7 cellular contexts compared by ENCODE assay signal in genomic region chr12:14367097-14367661, GRCh38. TPM values are rescaled to one million over a fixed set of nuclear protein-coding genes. Genes with fewer than 3 reads are reported as not detected.
DNase-seq lines count a peak whose midpoint lies in the region; ATAC-seq and TF ChIP-seq lines count a peak whose summit lies in the region.

No MANE protein-coding gene starts in this region.

- peak overlapping the region; percentile 84 for H3K4me3 Mint-ChIP-seq in activated naive CD8-positive, alpha-beta T cell treated with anti-CD3 and anti-CD28 coated beads for 36 hours
- H3K4me3 Mint-ChIP-seq in stimulated activated naive CD8-positive, alpha-beta T cell treated with anti-CD3 and anti-CD28 coated beads, Interleukin-15, amount 100 ng/mL, for 72 hours = peak overlapping the region; percentile 79 to 92

- H3K27me3 Mint-ChIP-seq in activated naive CD8-positive, alpha-beta T cell treated with anti-CD3 and anti-CD28 coated beads for 36 hours = peaks cover 5% of the 10 kb centered on the region
- no peaks in the 10 kb centered on the region for H3K27me3 Mint-ChIP-seq in stimulated activated naive CD8-positive, alpha-beta T cell treated with anti-CD3 and anti-CD28 coated beads, Interleukin-15, amount 100 ng/mL, for 72 hours

- peak; percentile 63 for DNase-seq in GM10266 (ENCODE audit: extremely low spot score)
- peak; percentile 8 to 34 for DNase-seq in Kasumi-1 (lab: John Stamatoyannopoulos, UW)
- DNase-seq in activated naive CD8-positive, alpha-beta T cell treated with anti-CD3 and anti-CD28 coated beads for 36 hours = no peak
- DNase-seq in stimulated activated naive CD8-positive, alpha-beta T cell treated with anti-CD3 and anti-CD28 coated beads, Interleukin-15, amount 100 ng/mL, for 72 hours = peak in 1 of 2 donors; percentile 34
- DNase-seq in 8988T = no peak

- no peaks in the 10 kb centered on the region for H3K9me3 ChIP-seq in iPS-15b (ENCODE audit: control insufficient read depth, insufficient read depth, low read length)

- peak overlapping the region; percentile 96 for H3K27ac Mint-ChIP-seq in activated naive CD8-positive, alpha-beta T cell treated with anti-CD3 and anti-CD28 coated beads for 36 hours
- H3K27ac Mint-ChIP-seq in stimulated activated naive CD8-positive, alpha-beta T cell treated with anti-CD3 and anti-CD28 coated beads, Interleukin-15, amount 100 ng/mL, for 72 hours = peak overlapping the region; percentile 98 to 99

- TF ChIP-seq CTCF in GM10266 (IDR thresholded peaks at IDR 0.05; ENCODE audit: control insufficient read depth, insufficient read depth, low read depth, missing control alignments) = no peak

- no peaks in the 10 kb centered on the region for H3K27me3 ChIP-seq in iPS-15b (ENCODE audit: control insufficient read depth, insufficient read depth, low read length)

- peaks cover 46% of the 10 kb centered on the region for H3K4me1 Mint-ChIP-seq in activated naive CD8-positive, alpha-beta T cell treated with anti-CD3 and anti-CD28 coated beads for 36 hours
- peaks cover 51% of the 10 kb centered on the region for H3K4me1 Mint-ChIP-seq in stimulated activated naive CD8-positive, alpha-beta T cell treated with anti-CD3 and anti-CD28 coated beads, Interleukin-15, amount 100 ng/mL, for 72 hours

- peaks cover 31% of the 10 kb centered on the region for H3K36me3 Mint-ChIP-seq in activated naive CD8-positive, alpha-beta T cell treated with anti-CD3 and anti-CD28 coated beads for 36 hours

- no peak overlapping the region for H3K9ac ChIP-seq in iPS-15b (ENCODE audit: low read depth, low read length)

- peak overlapping the region; percentile 67 for H3K4me3 ChIP-seq in iPS-15b (ENCODE audit: low read depth, low read length)

- ATAC-seq in GM21515 (IDR thresholded peaks at IDR 0.05; ENCODE audit: unreplicated experiment) = peak; percentile 34
- peak; percentile 79 for ATAC-seq in stimulated activated naive CD8-positive, alpha-beta T cell treated with anti-CD3 and anti-CD28 coated beads, Interleukin-15, amount 100 ng/mL, for 72 hours

- H3K36me3 ChIP-seq in iPS-15b (ENCODE audit: control insufficient read depth, insufficient read depth, low read length) = no peaks in the 10 kb centered on the region

- peaks cover 3% of the 10 kb centered on the region for H3K9me3 Mint-ChIP-seq in activated naive CD8-positive, alpha-beta T cell treated with anti-CD3 and anti-CD28 coated beads for 36 hours
- H3K9me3 Mint-ChIP-seq in stimulated activated naive CD8-positive, alpha-beta T cell treated with anti-CD3 and anti-CD28 coated beads, Interleukin-15, amount 100 ng/mL, for 72 hours = peaks cover 0 to 4% of the 10 kb centered on the region in 2 donors

- peaks cover 8% of the 10 kb centered on the region for H3K4me1 ChIP-seq in iPS-15b (ENCODE audit: control insufficient read depth, insufficient read depth, low read length)

RNA-seq across cellular contexts. Expression of gene ATF7IP, which starts 1.7 kb away (rescaled TPM):
- total RNA-seq in activated naive CD8-positive, alpha-beta T cell treated with anti-CD3 and anti-CD28 coated beads for 36 hours = 10 to 100 TPM; 67.9 to 72.7 TPM

Comparison
In these comparisons a context has a peak if more than half of its experiments do, and no peak if none do; other contexts are left out.
1. DNase-seq: peak in GM10266 (single experiment) and Kasumi-1 (2 of 2); none in activated naive CD8-positive, alpha-beta T cell treated with anti-CD3 and anti-CD28 coated beads for 36 hours (single experiment) and 8988T (single experiment).